ENCODE assay signal across 11 cellular contexts in the genomic region with DNA sequence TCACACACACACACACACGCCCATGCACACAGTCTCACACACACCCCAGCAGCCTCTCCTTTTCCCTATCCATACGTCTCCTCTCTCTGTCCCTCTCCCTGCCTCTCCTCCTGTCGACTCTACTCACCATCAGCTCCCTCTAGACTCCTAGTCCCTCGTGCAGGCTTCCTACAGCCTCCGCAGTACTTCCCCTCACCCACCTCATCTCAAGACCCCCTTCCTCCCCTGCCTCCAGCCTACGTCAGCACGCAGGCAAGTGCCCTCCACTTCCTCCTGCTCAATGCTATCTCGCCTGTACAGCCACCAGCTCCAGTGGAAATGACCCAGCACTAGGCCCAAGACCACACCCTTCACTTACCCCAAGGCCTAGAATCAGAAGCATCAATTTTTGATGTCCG. TPM values are rescaled to one million over a fixed set of nuclear protein-coding genes. Genes with fewer than 3 reads are reported as not detected.
A peak's percentile ranks its signal among the peaks of the same experiment; 100 is the strongest.
DNase-seq lines count a peak whose midpoint lies in the region; ATAC-seq and TF ChIP-seq lines count a peak whose summit lies in the region.
"Had no signal": no experiment of that assay in that cellular context is flagged by ENCODE, and none has a peak within 500 bp of the region (broad histone marks: within the 10 kb centered on the region; RNA-seq: fewer than 3 reads in every experiment).

No MANE protein-coding gene starts in this region.

- intact Hi-C loops in CD14-positive monocyte (cut with micrococcal nuclease) (no loop called here), ovary (cut with DNase I) (no loop called here)

- H3K9me3 ChIP-seq in ovary, result no peaks in the 10 kb centered on the region
- H3K9me3 ChIP-seq: body of pancreas had no signal

- H3K4me1 Mint-ChIP-seq in CD14-positive monocyte, result peaks cover 59% of the 10 kb centered on the region
- H3K4me1 Mint-ChIP-seq in activated CD4-positive, alpha-beta memory T cell treated with anti-CD3 and anti-CD28 coated beads, Interleukin-2, amount 10 ng/mL, durations not matched to agents 7 days and 5 days, result peaks cover 60% of the 10 kb centered on the region
- H3K4me1 Mint-ChIP-seq in memory B cell, result peaks cover 41% of the 10 kb centered on the region

- no peaks in the 10 kb centered on the region for H3K27me3 ChIP-seq in ovary
- H3K27me3 ChIP-seq: body of pancreas had no signal

- H3K36me3 Mint-ChIP-seq in CD14-positive monocyte (peaks cover 9% of the 10 kb centered on the region in 2 donors), memory B cell (peaks cover 5% of the 10 kb centered on the region)
- peaks cover 33% of the 10 kb centered on the region for H3K36me3 Mint-ChIP-seq in activated CD4-positive, alpha-beta memory T cell treated with anti-CD3 and anti-CD28 coated beads, Interleukin-2, amount 10 ng/mL, durations not matched to agents 7 days and 5 days (ENCODE audit: low read depth)

- 75 to 80% (median 76%) methylated on average over 9 of the region's 9 CpGs for WGBS in ovary, 3 donors

- H3K4me3 Mint-ChIP-seq in CD14-positive monocyte (peak overlapping the region; percentile 1 to 58), memory B cell (peak overlapping the region; percentile 78)
- H3K4me3 Mint-ChIP-seq in activated CD4-positive, alpha-beta memory T cell treated with anti-CD3 and anti-CD28 coated beads, Interleukin-2, amount 10 ng/mL, durations not matched to agents 7 days and 5 days, result peak overlapping the region; percentile 67

- ATAC-seq in GM18907 (IDR thresholded peaks at IDR 0.05; ENCODE audit: unreplicated experiment) (peak; percentile 2), memory B cell (ENCODE audit: low read depth) (peak; percentile 16), HG02885 (IDR thresholded peaks at IDR 0.05; ENCODE audit: poor library complexity, unreplicated experiment) (no peak), HG03045 (IDR thresholded peaks at IDR 0.05; ENCODE audit: unreplicated experiment) (no peak)
- ATAC-seq: body of pancreas had no signal

- TF ChIP-seq POLR2A in ovary (IDR thresholded peaks at IDR 0.05), result no peak

- H3K27me3 Mint-ChIP-seq in CD14-positive monocyte (ENCODE audit: low read depth in 3 of 3) (peaks cover 0 to 3% (median 2%) of the 10 kb centered on the region in 3 donors), memory B cell (no peaks in the 10 kb centered on the region)
- H3K27me3 Mint-ChIP-seq in activated CD4-positive, alpha-beta memory T cell treated with anti-CD3 and anti-CD28 coated beads, Interleukin-2, amount 10 ng/mL, durations not matched to agents 7 days and 5 days, result no peaks in the 10 kb centered on the region

- H3K4me1 ChIP-seq in ovary (ENCODE audit: insufficient read depth), result no peaks in the 10 kb centered on the region
- H3K4me1 ChIP-seq: body of pancreas had no signal

- peaks cover 0 to 2% (median 0%) of the 10 kb centered on the region in 7 donors for H3K9me3 Mint-ChIP-seq in CD14-positive monocyte
- H3K9me3 Mint-ChIP-seq in activated CD4-positive, alpha-beta memory T cell treated with anti-CD3 and anti-CD28 coated beads, Interleukin-2, amount 10 ng/mL, durations not matched to agents 7 days and 5 days, result peaks cover 10% of the 10 kb centered on the region
- H3K9me3 Mint-ChIP-seq in memory B cell, result peaks cover 2% of the 10 kb centered on the region

- POLR2A ChIA-PET in activated CD4-positive, alpha-beta memory T cell treated with anti-CD3 and anti-CD28 coated beads, Interleukin-2, amount 10 ng/mL, durations not matched to agents 7 days and 5 days (lab: Charles Lee), result interaction anchor here (2.2 to 4.4 kb wide), 3 partner anchors 13 to 130 kb away, joined by 10 to 31 read pairs (median 22); a partner anchor contains a TSS
- POLR2A ChIA-PET in HEK293T (lab: Yijun Ruan, JAX), result interaction anchor here (1.0 kb wide), 1 partner anchor 10 kb away, joined by 3 read pairs; no protein-coding TSS in a partner anchor

- TF ChIP-seq CTCF in CD14-positive monocyte (IDR thresholded peaks at IDR 0.05) (no peak), ovary (IDR thresholded peaks at IDR 0.05) (no peak)

- CTCF ChIA-PET in activated CD4-positive, alpha-beta memory T cell treated with anti-CD3 and anti-CD28 coated beads, Interleukin-2, amount 10 ng/mL, durations not matched to agents 7 days and 5 days (lab: Charles Lee), result interaction anchor here (0.5 to 1.3 kb wide), 2 partner anchors 104 to 174 kb away, joined by 3 read pairs; no protein-coding TSS in a partner anchor
- CTCF ChIA-PET in HEK293T (lab: Yijun Ruan, JAX), result interaction anchor here (1.1 kb wide), 1 partner anchor 19 kb away, joined by 3 read pairs; no protein-coding TSS in a partner anchor

- DNase-seq in CD14-positive monocyte (ENCODE audit: low spot score), result peak; percentile 52
- peak; percentile 13 for DNase-seq in activated CD4-positive, alpha-beta memory T cell treated with anti-CD3 and anti-CD28 coated beads, Interleukin-2, amount 10 ng/mL, durations not matched to agents 7 days and 5 days
- DNase-seq in memory B cell (ENCODE audit: low spot score in 2 of 2), result no peak
- no peak for DNase-seq in ovary
- no peak for DNase-seq in HEK293T (ENCODE audit: extremely low spot score)
- DNase-seq: body of pancreas had no signal

- TF ChIP-seq EP300 in ovary (IDR thresholded peaks at IDR 0.05), result no peak

- H3K27ac Mint-ChIP-seq in CD14-positive monocyte (peak overlapping the region; percentile 96 to 99 (median 97)), memory B cell (peak overlapping the region; percentile 84)
- peak overlapping the region; percentile 95 for H3K27ac Mint-ChIP-seq in activated CD4-positive, alpha-beta memory T cell treated with anti-CD3 and anti-CD28 coated beads, Interleukin-2, amount 10 ng/mL, durations not matched to agents 7 days and 5 days
- H3K27ac Mint-ChIP-seq: progenitor cell of endocrine pancreas had no signal

- H3K27ac ChIP-seq in ovary, result no peak overlapping the region

- no peak overlapping the region for H3K4me3 ChIP-seq in ovary
- H3K4me3 ChIP-seq: body of pancreas had no signal

- H3K36me3 ChIP-seq in ovary, result no peaks in the 10 kb centered on the region

TF ChIP-seq in HEK293T, 16 proteins besides CTCF, POLR2A, EP300 and RAD21:
- TF ChIP-seq FOXK2 (IDR thresholded peaks at IDR 0.05), result no peak
- TF ChIP-seq, protein P1, sequence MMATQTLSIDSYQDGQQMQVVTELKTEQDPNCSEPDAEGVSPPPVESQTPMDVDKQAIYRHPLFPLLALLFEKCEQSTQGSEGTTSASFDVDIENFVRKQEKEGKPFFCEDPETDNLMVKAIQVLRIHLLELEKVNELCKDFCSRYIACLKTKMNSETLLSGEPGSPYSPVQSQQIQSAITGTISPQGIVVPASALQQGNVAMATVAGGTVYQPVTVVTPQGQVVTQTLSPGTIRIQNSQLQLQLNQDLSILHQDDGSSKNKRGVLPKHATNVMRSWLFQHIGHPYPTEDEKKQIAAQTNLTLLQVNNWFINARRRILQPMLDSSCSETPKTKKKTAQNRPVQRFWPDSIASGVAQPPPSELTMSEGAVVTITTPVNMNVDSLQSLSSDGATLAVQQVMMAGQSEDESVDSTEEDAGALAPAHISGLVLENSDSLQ (IDR thresholded peaks at IDR 0.05), result no peak
- no peak for TF ChIP-seq TARDBP (IDR thresholded peaks at IDR 0.05)
- no peak for TF ChIP-seq LEF1 (IDR thresholded peaks at IDR 0.05; ENCODE audit: borderline replicate concordance)
- TF ChIP-seq CTBP1 (IDR thresholded peaks at IDR 0.05; ENCODE audit: borderline replicate concordance), result no peak
- no peak for TF ChIP-seq HDGF (IDR thresholded peaks at IDR 0.05; ENCODE audit: borderline replicate concordance)
- no peak for TF ChIP-seq ZNF384 (IDR thresholded peaks at IDR 0.05)
- TF ChIP-seq ELF4 (IDR thresholded peaks at IDR 0.05), result no peak
- no peak for TF ChIP-seq SUZ12 (IDR thresholded peaks at IDR 0.05)
- TF ChIP-seq SP1 (IDR thresholded peaks at IDR 0.05), result no peak
- no peak for TF ChIP-seq FOXM1 (IDR thresholded peaks at IDR 0.05; ENCODE audit: borderline replicate concordance)
- no peak for TF ChIP-seq L3MBTL2 (conservative IDR thresholded peaks at IDR 0.05)
- no peak for TF ChIP-seq NFRKB (IDR thresholded peaks at IDR 0.05)
- no peak for TF ChIP-seq ARNT (IDR thresholded peaks at IDR 0.05)

RNA-seq across cellular contexts. Expression of a gene that starts 0.8 kb away (rescaled TPM):
- polyA plus RNA-seq in CD14-positive monocyte (1 to 10 TPM in 1 of 2 donors, under 1 TPM in 1; 0.89 to 1.1 TPM), ovary (under 1 TPM in 1 of 2 donors, not detected in 1; 0.08 TPM)
- total RNA-seq in activated CD4-positive, alpha-beta memory T cell treated with anti-CD3 and anti-CD28 coated beads, Interleukin-2, amount 10 ng/mL, durations not matched to agents 7 days and 5 days, result 10 to 100 TPM; 19.2 to 21.5 TPM
- under 1 TPM in 1 of 7 donors, not detected in 6; 0.10 TPM for total RNA-seq in ovary
- total RNA-seq: body of pancreas, progenitor cell of endocrine pancreas had no signal

RNA-seq across cellular contexts. Expression of a gene that starts 26.4 kb away (rescaled TPM):
- polyA plus RNA-seq in CD14-positive monocyte, result not detected
- total RNA-seq in activated CD4-positive, alpha-beta memory T cell treated with anti-CD3 and anti-CD28 coated beads, Interleukin-2, amount 10 ng/mL, durations not matched to agents 7 days and 5 days, result not detected
- total RNA-seq in ovary, result not detected
- polyA plus RNA-seq in ovary, result not detected
- total RNA-seq: body of pancreas, progenitor cell of endocrine pancreas had no signal

RNA-seq across cellular contexts. Expression of a gene that starts 38.9 kb away (rescaled TPM):
- polyA plus RNA-seq in CD14-positive monocyte, result under 1 TPM; 0.54 to 0.78 TPM
- not detected for total RNA-seq in activated CD4-positive, alpha-beta memory T cell treated with anti-CD3 and anti-CD28 coated beads, Interleukin-2, amount 10 ng/mL, durations not matched to agents 7 days and 5 days
- total RNA-seq in ovary, result 10 to 100 TPM in 1 of 7 donors, 1 to 10 TPM in 6; 2.6 to 12.4 (median 4.4) TPM
- 1 to 10 TPM; 3.9 to 4.1 TPM for polyA plus RNA-seq in ovary
- total RNA-seq: liver, progenitor cell of endocrine pancreas had no signal

RNA-seq across cellular contexts. Expression of a gene that starts 47.6 kb away (rescaled TPM):
- polyA plus RNA-seq in CD14-positive monocyte, result 1 to 10 TPM; 2.6 to 3.6 TPM
- not detected for total RNA-seq in activated CD4-positive, alpha-beta memory T cell treated with anti-CD3 and anti-CD28 coated beads, Interleukin-2, amount 10 ng/mL, durations not matched to agents 7 days and 5 days
- 1 to 10 TPM in 1 of 7 donors, under 1 TPM in 1, not detected in 5; 0.31 to 3.8 TPM for total RNA-seq in ovary
- polyA plus RNA-seq in ovary, result under 1 TPM; 0.16 to 0.45 TPM
- total RNA-seq: body of pancreas, progenitor cell of endocrine pancreas had no signal

Comparison
In these comparisons a context has a peak if more than half of its experiments do, and no peak if none do; other contexts are left out.
1. DNase-seq: peak in CD14-positive monocyte (single experiment) and activated CD4-positive, alpha-beta memory T cell treated with anti-CD3 and anti-CD28 coated beads, Interleukin-2, amount 10 ng/mL, durations not matched to agents 7 days and 5 days (single experiment); none in memory B cell (0 of 2), ovary (0 of 5) and HEK293T (single experiment).
2. ATAC-seq: peak in GM18907 (single experiment) and memory B cell (single experiment); none in HG02885 (single experiment) and HG03045 (single experiment).
3. RNA of a gene that starts 0.8 kb away (total RNA-seq): 19.2 to 21.5 TPM in activated CD4-positive, alpha-beta memory T cell treated with anti-CD3 and anti-CD28 coated beads, Interleukin-2, amount 10 ng/mL, durations not matched to agents 7 days and 5 days; 0.10 TPM in ovary; every median in the first group is over 10 times any median in the second.
4. Peak in every context shown above with its lines, with median percentiles within 50 percentile points of each other: H3K27ac Mint-ChIP-seq and H3K4me3 Mint-ChIP-seq.